20 cellular contexts compared by ENCODE assay signal in genomic region chr1:18417317-18418269, GRCh38.
"Had no signal": no experiment of that assay in that cellular context is flagged by ENCODE, and none has a peak within 500 bp of the region (broad histone marks: within the 10 kb centered on the region; RNA-seq: fewer than 3 reads in every experiment).

No MANE protein-coding gene starts in this region.

- FAIRE-seq: colon had no signal

- H3K4me3 ChIP-seq: dorsolateral prefrontal cortex, left lung, right atrium auricular region, tibial artery, uterus had no signal

- H3K4me1 Mint-ChIP-seq: T-helper 17 cell had no signal

- H3K4me3 Mint-ChIP-seq: activated naive CD8-positive, alpha-beta T cell; activated T-cell treated with anti-CD3 and anti-CD28 coated beads, Interleukin-2, amount 50 U/mL, for 72 hours; nephron progenitor cell; T-helper 17 cell had no signal

- DNase-seq: activated CD4-positive, alpha-beta T cell treated with anti-CD3 and anti-CD28 coated beads, Interleukin-2, amount 50 U/mL, for 4 hours; activated gamma-delta T cell treated with Interleukin-2 at 50 U/mL for 16 hours; activated T-cell treated with anti-CD3 and anti-CD28 coated beads, Interleukin-2, amount 50 U/mL, for 72 hours; dorsolateral prefrontal cortex; foreskin keratinocyte; hypothalamus; left lung; mammary epithelial cell; nephron progenitor cell; occipital lobe; stimulated activated CD4-positive, alpha-beta T cell treated with anti-CD3 and anti-CD28 coated beads, Interleukin-12 subunit alpha, Interleukin-12 subunit beta, amount 100 ng/mL, for 4 hours; stimulated activated CD4-positive, alpha-beta T cell treated with anti-CD3 and anti-CD28 coated beads, Interleukin-1b, Interleukin-23, amount 100 ng/mL, for 48 hours; stimulated activated naive CD4-positive, alpha-beta T cell treated with Interleukin-2 at 50 U/mL for 16 hours; T-helper 17 cell; tibial artery; uterus; WERI-Rb-1 had no signal

- H3K27ac Mint-ChIP-seq: activated naive CD8-positive, alpha-beta T cell; activated T-cell treated with anti-CD3 and anti-CD28 coated beads, Interleukin-2, amount 50 U/mL, for 72 hours; nephron progenitor cell; T-helper 17 cell had no signal

- ATAC-seq: activated T-cell treated with anti-CD3 and anti-CD28 coated beads, Interleukin-2, amount 50 U/mL, for 72 hours; foreskin keratinocyte; left lung; T-helper 17 cell had no signal

- H3K9me3 ChIP-seq: right atrium auricular region, uterus had no signal

- H3K9me3 Mint-ChIP-seq: nephron progenitor cell had no signal

- H3K36me3 Mint-ChIP-seq: activated naive CD8-positive, alpha-beta T cell had no signal

- H3K4me1 ChIP-seq: foreskin keratinocyte, left lung, right atrium auricular region, tibial artery, uterus had no signal

- H3K36me3 ChIP-seq: left lung, right atrium auricular region, tibial artery, uterus, WERI-Rb-1 had no signal

- H3K27ac ChIP-seq: dorsolateral prefrontal cortex, foreskin keratinocyte, left lung, right atrium auricular region, tibial artery, uterus, WERI-Rb-1 had no signal

- H3K27me3 ChIP-seq: foreskin keratinocyte, left lung, right atrium auricular region, uterus had no signal
